1 cellular context compared by ENCODE assay signal in genomic region chr20:25237610-25238318, GRCh38.
TF ChIP-seq lines count a peak whose summit lies in the region.

No MANE protein-coding gene starts in this region.

TF ChIP-seq in A549, 52 proteins besides CTCF, POLR2A, EP300 and RAD21 (continued from another document):
- TF ChIP-seq, protein P1, sequence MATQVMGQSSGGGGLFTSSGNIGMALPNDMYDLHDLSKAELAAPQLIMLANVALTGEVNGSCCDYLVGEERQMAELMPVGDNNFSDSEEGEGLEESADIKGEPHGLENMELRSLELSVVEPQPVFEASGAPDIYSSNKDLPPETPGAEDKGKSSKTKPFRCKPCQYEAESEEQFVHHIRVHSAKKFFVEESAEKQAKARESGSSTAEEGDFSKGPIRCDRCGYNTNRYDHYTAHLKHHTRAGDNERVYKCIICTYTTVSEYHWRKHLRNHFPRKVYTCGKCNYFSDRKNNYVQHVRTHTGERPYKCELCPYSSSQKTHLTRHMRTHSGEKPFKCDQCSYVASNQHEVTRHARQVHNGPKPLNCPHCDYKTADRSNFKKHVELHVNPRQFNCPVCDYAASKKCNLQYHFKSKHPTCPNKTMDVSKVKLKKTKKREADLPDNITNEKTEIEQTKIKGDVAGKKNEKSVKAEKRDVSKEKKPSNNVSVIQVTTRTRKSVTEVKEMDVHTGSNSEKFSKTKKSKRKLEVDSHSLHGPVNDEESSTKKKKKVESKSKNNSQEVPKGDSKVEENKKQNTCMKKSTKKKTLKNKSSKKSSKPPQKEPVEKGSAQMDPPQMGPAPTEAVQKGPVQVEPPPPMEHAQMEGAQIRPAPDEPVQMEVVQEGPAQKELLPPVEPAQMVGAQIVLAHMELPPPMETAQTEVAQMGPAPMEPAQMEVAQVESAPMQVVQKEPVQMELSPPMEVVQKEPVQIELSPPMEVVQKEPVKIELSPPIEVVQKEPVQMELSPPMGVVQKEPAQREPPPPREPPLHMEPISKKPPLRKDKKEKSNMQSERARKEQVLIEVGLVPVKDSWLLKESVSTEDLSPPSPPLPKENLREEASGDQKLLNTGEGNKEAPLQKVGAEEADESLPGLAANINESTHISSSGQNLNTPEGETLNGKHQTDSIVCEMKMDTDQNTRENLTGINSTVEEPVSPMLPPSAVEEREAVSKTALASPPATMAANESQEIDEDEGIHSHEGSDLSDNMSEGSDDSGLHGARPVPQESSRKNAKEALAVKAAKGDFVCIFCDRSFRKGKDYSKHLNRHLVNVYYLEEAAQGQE (IDR thresholded peaks at IDR 0.05) = no peak
- TF ChIP-seq CHD4 (IDR thresholded peaks at IDR 0.05; ENCODE audit: borderline replicate concordance) (no peak), CBX2 (IDR thresholded peaks at IDR 0.05; ENCODE audit: borderline replicate concordance, low read depth) (no peak), RFX5 (IDR thresholded peaks at IDR 0.05) (no peak), TFCP2L1 (CRISPR knock-in tag; IDR thresholded peaks at IDR 0.05) (no peak), HEYL (CRISPR knock-in tag; IDR thresholded peaks at IDR 0.05) (no peak; the same call in 1 of the 2 replicates), BHLHE40 (IDR thresholded peaks at IDR 0.05; ENCODE audit: low read depth, low read length) (no peak), EHF (CRISPR knock-in tag; IDR thresholded peaks at IDR 0.05) (peak; percentile 53; the same call in 1 of the 2 replicates), HDAC2 (IDR thresholded peaks at IDR 0.05) (no peak), BCL3 (IDR thresholded peaks at IDR 0.05) (peak; percentile 91; the same call in 2 of the 3 replicates), POLR2AphosphoS2 (conservative IDR thresholded peaks at IDR 0.05; ENCODE audit: low read length) (no peak), HOXB5 (CRISPR knock-in tag; IDR thresholded peaks at IDR 0.05) (peak; percentile 62; the same call in 1 of the 2 replicates), CEBPB (IDR thresholded peaks at IDR 0.05) (peak; percentile 91 to 96), HOXB13 (CRISPR knock-in tag; IDR thresholded peaks at IDR 0.05; ENCODE audit: low read depth) (no peak; the same call in 1 of the 2 replicates), NR3C1 (IDR thresholded peaks at IDR 0.05) (peak; percentile 99; the same call in 1 of the 3 replicates), EHMT2 (IDR thresholded peaks at IDR 0.05; ENCODE audit: low read depth) (no peak), E2F6 (IDR thresholded peaks at IDR 0.05; ENCODE audit: borderline replicate concordance, low read depth) (peak; percentile 69; the same call in 1 of the 2 replicates), MYC (IDR thresholded peaks at IDR 0.05; ENCODE audit: borderline replicate concordance, low read length) (0 out of 2 replicates have a peak, but pooled peaks have one; percentile 50), HOXA7 (CRISPR knock-in tag; IDR thresholded peaks at IDR 0.05) (no peak), ELK1 (IDR thresholded peaks at IDR 0.05; ENCODE audit: low read depth, low read length) (no peak), ZC3H11A (IDR thresholded peaks at IDR 0.05) (no peak), ESRRA (IDR thresholded peaks at IDR 0.05; ENCODE audit: borderline replicate concordance, low read length) (no peak), ZSCAN20 (CRISPR knock-in tag; IDR thresholded peaks at IDR 0.05) (no peak), ZNF302 (CRISPR knock-in tag; IDR thresholded peaks at IDR 0.05) (no peak), ATOH8 (CRISPR knock-in tag; IDR thresholded peaks at IDR 0.05; ENCODE audit: low read depth) (peak; percentile 62; the same call in 1 of the 2 replicates)
- TF ChIP-seq, protein P2, sequence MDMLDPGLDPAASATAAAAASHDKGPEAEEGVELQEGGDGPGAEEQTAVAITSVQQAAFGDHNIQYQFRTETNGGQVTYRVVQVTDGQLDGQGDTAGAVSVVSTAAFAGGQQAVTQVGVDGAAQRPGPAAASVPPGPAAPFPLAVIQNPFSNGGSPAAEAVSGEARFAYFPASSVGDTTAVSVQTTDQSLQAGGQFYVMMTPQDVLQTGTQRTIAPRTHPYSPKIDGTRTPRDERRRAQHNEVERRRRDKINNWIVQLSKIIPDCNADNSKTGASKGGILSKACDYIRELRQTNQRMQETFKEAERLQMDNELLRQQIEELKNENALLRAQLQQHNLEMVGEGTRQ (IDR thresholded peaks at IDR 0.05) = no peak
TF ChIP-seq in A549: peak in this region for 20.
